ENCODE assay signal across 1 cellular context in genomic region chr3:15557511-15557946, GRCh38.
A peak's percentile ranks its signal among the peaks of the same experiment; 100 is the strongest.
TF ChIP-seq lines count a peak whose summit lies in the region.

No MANE protein-coding gene starts in this region.

TF ChIP-seq in HepG2, 621 proteins besides CTCF, POLR2A, EP300 and RAD21 (continued from another document):
- no peak for TF ChIP-seq ELK4 (CRISPR knock-in tag; IDR thresholded peaks at IDR 0.05; ENCODE audit: borderline replicate concordance)
- TF ChIP-seq PHF8 (CRISPR knock-in tag; IDR thresholded peaks at IDR 0.05), result no peak
- no peak for TF ChIP-seq CEBPG (CRISPR knock-in tag; IDR thresholded peaks at IDR 0.05)
- TF ChIP-seq PBX2 (CRISPR knock-in tag; IDR thresholded peaks at IDR 0.05), result no peak
- no peak for TF ChIP-seq ZBTB7B (CRISPR knock-in tag; IDR thresholded peaks at IDR 0.05)
- TF ChIP-seq BCL6 (CRISPR knock-in tag; IDR thresholded peaks at IDR 0.05), result no peak
- peak; percentile 14 for TF ChIP-seq TEAD3 (CRISPR knock-in tag; optimal IDR thresholded peaks at IDR 0.05; ENCODE audit: borderline replicate concordance)
- TF ChIP-seq JUND (CRISPR knock-in tag; IDR thresholded peaks at IDR 0.05), result no peak
- TF ChIP-seq ARID3A (IDR thresholded peaks at IDR 0.05; ENCODE audit: low read depth, low read length), result peak; percentile 51; the same call in 1 of the 2 replicates
- no peak for TF ChIP-seq PHF5A (CRISPR knock-in tag; IDR thresholded peaks at IDR 0.05; ENCODE audit: low read depth, unreplicated experiment)
- no peak for TF ChIP-seq STAT5B (CRISPR knock-in tag; IDR thresholded peaks at IDR 0.05)
- no peak for TF ChIP-seq KDM3A (CRISPR knock-in tag; IDR thresholded peaks at IDR 0.05; ENCODE audit: low read depth)
TF ChIP-seq in HepG2: peak in this region for 5.
